9 cellular contexts compared by ENCODE assay signal in genomic region chr2:86037795-86038192, GRCh38.
DNase-seq lines count a peak whose midpoint lies in the region; ATAC-seq and TF ChIP-seq lines count a peak whose summit lies in the region.
"Had no signal": no experiment of that assay in that cellular context is flagged by ENCODE, and none has a peak within 500 bp of the region (broad histone marks: within the 10 kb centered on the region; RNA-seq: fewer than 3 reads in every experiment).

No MANE protein-coding gene starts in this region.

- H3K9ac ChIP-seq in BLaER1 treated with 17β-estradiol and CSF1 and Interleukin-3, amounts not matched to agents 10 nM and 100 nM: peak overlapping the region; percentile 72 to 86 (median 81)
- H3K9ac ChIP-seq in duodenal mucosa (ENCODE audit: low read depth in 1 of 2, low read length in 2 of 2): peak overlapping the region in 1 of 2 donors; percentile 5

- no peak for TF ChIP-seq CTCF in osteocyte (IDR thresholded peaks at IDR 0.05)

- DNase-seq in osteocyte (ENCODE audit: extremely low spot score, unreplicated experiment) (no peak), nucleus accumbens (lab: John Stamatoyannopoulos, UW) (no peak)

- H3K27me3 Mint-ChIP-seq in T-helper 1 cell treated with Interleukin-12 subunit alpha and Interleukin-12 subunit beta and Interleukin-4 antibody, amounts not matched to agents 30 μg/mL and 1 μg/mL, for 36 hours (ENCODE audit: low read depth): no peaks in the 10 kb centered on the region
- H3K27me3 Mint-ChIP-seq in osteocyte (ENCODE audit: unreplicated experiment): no peaks in the 10 kb centered on the region

- ATAC-seq in GM18861 (IDR thresholded peaks at IDR 0.05; ENCODE audit: unreplicated experiment) (no peak), GM21367 (IDR thresholded peaks at IDR 0.05; ENCODE audit: unreplicated experiment) (no peak), GM19463 (IDR thresholded peaks at IDR 0.05; ENCODE audit: unreplicated experiment) (no peak)

- peak overlapping the region in 5 of 10 experiments; percentile 2 to 47 (median 33); a peak in 5 of 20 replicates for H3K4me3 ChIP-seq in BLaER1 treated with 17β-estradiol and CSF1 and Interleukin-3, amounts not matched to agents 10 nM and 100 nM
- H3K4me3 ChIP-seq in duodenal mucosa (ENCODE audit: low read depth in 1 of 2, low read length in 2 of 2): no peak overlapping the region

- H3K27ac Mint-ChIP-seq in T-helper 1 cell treated with Interleukin-12 subunit alpha and Interleukin-12 subunit beta and Interleukin-4 antibody, amounts not matched to agents 30 μg/mL and 1 μg/mL, for 36 hours: peak overlapping the region; percentile 99
- H3K27ac Mint-ChIP-seq in osteocyte (ENCODE audit: unreplicated experiment): peak overlapping the region; percentile 97

- H3K4me1 ChIP-seq in BLaER1 treated with 17β-estradiol and CSF1 and Interleukin-3, amounts not matched to agents 10 nM and 100 nM: peaks cover 84 to 98% (median 92%) of the 10 kb centered on the region in 10 experiments
- H3K4me1 ChIP-seq in duodenal mucosa (ENCODE audit: control insufficient read depth in 1 of 2, insufficient read depth in 2 of 2, low read length in 2 of 2): peaks cover 38 to 40% of the 10 kb centered on the region in 2 donors

- H3K4me3 Mint-ChIP-seq in T-helper 1 cell treated with Interleukin-12 subunit alpha and Interleukin-12 subunit beta and Interleukin-4 antibody, amounts not matched to agents 30 μg/mL and 1 μg/mL, for 36 hours: peak overlapping the region; percentile 82
- H3K4me3 Mint-ChIP-seq in osteocyte (ENCODE audit: unreplicated experiment): peak overlapping the region; percentile 16
- H3K4me3 Mint-ChIP-seq: neural crest cell had no signal

- peak overlapping the region; percentile 89 to 98 (median 94) for H3K27ac ChIP-seq in BLaER1 treated with 17β-estradiol and CSF1 and Interleukin-3, amounts not matched to agents 10 nM and 100 nM
- peak overlapping the region; percentile 81 for H3K27ac ChIP-seq in duodenal mucosa (ENCODE audit: low read depth, low read length)

- peaks cover 36 to 87% (median 70%) of the 10 kb centered on the region in 11 experiments for H3K36me3 ChIP-seq in BLaER1 treated with 17β-estradiol and CSF1 and Interleukin-3, amounts not matched to agents 10 nM and 100 nM
- peaks cover 32 to 81% of the 10 kb centered on the region in 2 donors for H3K36me3 ChIP-seq in duodenal mucosa (ENCODE audit: control insufficient read depth in 1 of 2, insufficient read depth in 2 of 2, low read length in 2 of 2)

- H3K27me3 ChIP-seq in BLaER1 treated with 17β-estradiol and CSF1 and Interleukin-3, amounts not matched to agents 10 nM and 100 nM: no peaks in the 10 kb centered on the region
- no peaks in the 10 kb centered on the region for H3K27me3 ChIP-seq in duodenal mucosa (ENCODE audit: control insufficient read depth in 1 of 2, insufficient read depth in 2 of 2, low read length in 2 of 2)

- H3K36me3 Mint-ChIP-seq in T-helper 1 cell treated with Interleukin-12 subunit alpha and Interleukin-12 subunit beta and Interleukin-4 antibody, amounts not matched to agents 30 μg/mL and 1 μg/mL, for 36 hours (ENCODE audit: low read depth): peaks cover 55% of the 10 kb centered on the region
- peaks cover 36% of the 10 kb centered on the region for H3K36me3 Mint-ChIP-seq in osteocyte (ENCODE audit: unreplicated experiment)

- peaks cover 0 to 39% (median 13%) of the 10 kb centered on the region in 11 experiments; a peak in 10 of 22 replicates for H4K20me1 ChIP-seq in BLaER1 treated with 17β-estradiol and CSF1 and Interleukin-3, amounts not matched to agents 10 nM and 100 nM

- H3K4me2 ChIP-seq in BLaER1 treated with 17β-estradiol and CSF1 and Interleukin-3, amounts not matched to agents 10 nM and 100 nM: peak overlapping the region; percentile 86 to 98 (median 96)

- no peaks in the 10 kb centered on the region for H3K9me3 ChIP-seq in BLaER1 treated with 17β-estradiol and CSF1 and Interleukin-3, amounts not matched to agents 10 nM and 100 nM (replicated peaks in 1 of 11)
- H3K9me3 ChIP-seq in duodenal mucosa (ENCODE audit: control insufficient read depth in 1 of 2, low read length in 2 of 2): no peaks in the 10 kb centered on the region

- peaks cover 79% of the 10 kb centered on the region for H3K4me1 Mint-ChIP-seq in T-helper 1 cell treated with Interleukin-12 subunit alpha and Interleukin-12 subunit beta and Interleukin-4 antibody, amounts not matched to agents 30 μg/mL and 1 μg/mL, for 36 hours (ENCODE audit: low read depth)
- peaks cover 46% of the 10 kb centered on the region for H3K4me1 Mint-ChIP-seq in osteocyte (ENCODE audit: unreplicated experiment)

- H3K9me3 Mint-ChIP-seq in T-helper 1 cell treated with Interleukin-12 subunit alpha and Interleukin-12 subunit beta and Interleukin-4 antibody, amounts not matched to agents 30 μg/mL and 1 μg/mL, for 36 hours: no peaks in the 10 kb centered on the region
- no peaks in the 10 kb centered on the region for H3K9me3 Mint-ChIP-seq in osteocyte (ENCODE audit: unreplicated experiment)
- H3K9me3 Mint-ChIP-seq: neural crest cell had no signal
